ENCODE assay signal across 4 cellular contexts in genomic region chr3:36500053-36500452, GRCh38.
ATAC-seq and TF ChIP-seq lines count a peak whose summit lies in the region.
"Not testable (repeated sequence)": the region's sequence is repeated elsewhere in the genome, so short reads cannot be mapped to it uniquely, and the experiment has no call there.

No MANE protein-coding gene starts in this region.

- not testable (repeated sequence) for H3K9me3 ChIP-seq in HEK293 (ENCODE audit: control insufficient read depth, insufficient read depth, low read depth, low read length)

- not testable (repeated sequence) for H3K9me3 Mint-ChIP-seq in dendritic cell treated with granulocyte-macrophage colony-stimulating factor and Interleukin-4, amounts not matched to agents 40 ng/mL and 50 ng/mL, for 4 days

- H3K4me3 ChIP-seq in HEK293 (ENCODE audit: low read depth, low read length): not testable (repeated sequence)

- not testable (repeated sequence) for H3K4me3 Mint-ChIP-seq in dendritic cell treated with granulocyte-macrophage colony-stimulating factor and Interleukin-4, amounts not matched to agents 40 ng/mL and 50 ng/mL, for 4 days

- intact Hi-C loops in dendritic cell treated with granulocyte-macrophage colony-stimulating factor and Interleukin-4, amounts not matched to agents 40 ng/mL and 50 ng/mL, for 4 days (cut with micrococcal nuclease): loop anchor here (10.0 kb wide), 1 partner anchor 115 kb away; the partner anchor contains the start of gene STAC

- ATAC-seq in SK-N-SH treated with all-trans-retinoic acid at 6 μM for 48 hours: not testable (repeated sequence)

- CTCF ChIA-PET in HEK293 (lab: Yijun Ruan, JAX): not testable (repeated sequence)

- peaks cover 53% of the 10 kb centered on the region for H3K36me3 Mint-ChIP-seq in dendritic cell treated with granulocyte-macrophage colony-stimulating factor and Interleukin-4, amounts not matched to agents 40 ng/mL and 50 ng/mL, for 4 days (ENCODE audit: low read depth)

- H3K4me1 Mint-ChIP-seq in dendritic cell treated with granulocyte-macrophage colony-stimulating factor and Interleukin-4, amounts not matched to agents 40 ng/mL and 50 ng/mL, for 4 days (ENCODE audit: low read depth): peaks cover 42% of the 10 kb centered on the region

- peak overlapping the region; percentile 43 for H3K27ac Mint-ChIP-seq in dendritic cell treated with granulocyte-macrophage colony-stimulating factor and Interleukin-4, amounts not matched to agents 40 ng/mL and 50 ng/mL, for 4 days

- H3K27ac ChIP-seq in HEK293 (ENCODE audit: extremely low read depth, low read depth, low read length): not testable (repeated sequence)
- peak overlapping the region; percentile 59 for H3K27ac ChIP-seq in VCaP

- POLR2A ChIA-PET in HEK293 (lab: Yijun Ruan, JAX): not testable (repeated sequence)

- not testable (repeated sequence) for H3K27me3 Mint-ChIP-seq in dendritic cell treated with granulocyte-macrophage colony-stimulating factor and Interleukin-4, amounts not matched to agents 40 ng/mL and 50 ng/mL, for 4 days

- H3K36me3 ChIP-seq in HEK293 (ENCODE audit: control insufficient read depth in 2 of 2, insufficient read depth in 1 of 2, low read length in 2 of 2): not testable (repeated sequence)

- not testable (repeated sequence) for H3K4me1 ChIP-seq in HEK293 (ENCODE audit: control insufficient read depth, insufficient read depth, low read length)

- TF ChIP-seq CTCF in HEK293 (tag by site-specific recombination; IDR thresholded peaks at IDR 0.05); VCaP (conservative IDR thresholded peaks at IDR 0.05): not testable (repeated sequence)

TF ChIP-seq in HEK293, 187 proteins besides CTCF, POLR2A, EP300 and RAD21:
- TF ChIP-seq ZNF280D (tag by site-specific recombination; IDR thresholded peaks at IDR 0.05): 0 out of 2 replicates have a peak, but pooled peaks have one; percentile 20
- peak; percentile 54; the same call in 1 of the 2 replicates for TF ChIP-seq ZNF146 (tag by site-specific recombination; IDR thresholded peaks at IDR 0.05)

TF ChIP-seq in SK-N-SH treated with all-trans-retinoic acid at 6 μM for 48 hours, 23 proteins besides CTCF, POLR2A, EP300 and RAD21:
- peak; percentile 79 for TF ChIP-seq ZNF8 (CRISPR knock-in tag; IDR thresholded peaks at IDR 0.05)
